In the genomic region with DNA sequence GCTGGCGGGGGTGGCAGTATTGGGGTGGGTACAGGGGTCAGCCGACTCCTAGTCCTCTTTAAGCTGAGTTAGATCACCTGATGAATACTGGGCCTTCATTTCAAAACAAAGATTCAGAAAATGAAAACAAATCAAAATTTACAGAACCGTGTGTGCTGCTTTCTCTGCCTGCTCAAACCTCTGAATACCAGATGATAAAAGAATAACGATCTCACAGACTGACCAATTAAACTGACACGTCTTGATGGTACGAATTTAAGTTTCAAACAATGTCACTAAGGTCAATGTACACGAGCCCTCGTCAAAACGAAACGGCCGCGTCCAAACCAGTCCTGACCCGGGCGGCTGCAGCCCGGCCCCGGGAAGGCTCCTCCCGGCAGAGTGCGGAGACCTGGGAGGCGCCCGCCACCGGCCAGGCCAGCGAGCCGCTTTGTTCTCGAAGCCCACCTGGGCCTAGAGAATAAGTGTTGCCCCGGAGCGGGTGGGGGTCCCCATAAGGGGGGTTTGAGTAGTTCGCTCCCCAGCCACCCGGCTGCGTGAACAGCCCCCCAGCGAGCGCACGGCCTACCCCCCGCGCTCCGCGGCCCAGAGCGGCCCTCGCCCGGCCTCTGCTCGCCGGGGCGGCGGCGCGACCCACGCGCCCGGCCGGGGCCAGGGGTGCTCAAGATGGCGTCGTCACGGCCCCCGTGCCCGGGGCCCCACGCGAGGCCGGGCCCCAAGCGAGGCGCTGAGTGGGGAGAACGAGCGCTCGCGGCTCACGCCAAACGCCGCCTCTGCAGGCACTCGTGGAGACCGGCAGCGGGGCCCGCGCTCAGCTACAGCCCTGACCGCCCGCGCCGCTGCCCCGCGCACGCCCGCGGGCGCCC, we compare ENCODE assay signal across 8 cellular contexts. TPM values are rescaled to one million over a fixed set of nuclear protein-coding genes. Genes with fewer than 3 reads are reported as not detected.
DNase-seq lines count a peak whose midpoint lies in the region; ATAC-seq, FAIRE-seq and TF ChIP-seq lines count a peak whose summit lies in the region.

No MANE protein-coding gene starts in this region.

- peaks cover 29% of the 10 kb centered on the region for H3K4me1 Mint-ChIP-seq in progenitor cell of endocrine pancreas (ENCODE audit: low read depth)

- FAIRE-seq in frontal cortex (lab: Jason Lieb, UNC), result no peak

- no peaks in the 10 kb centered on the region for H3K27me3 Mint-ChIP-seq in progenitor cell of endocrine pancreas

- peaks cover 18% of the 10 kb centered on the region for H3K36me3 Mint-ChIP-seq in progenitor cell of endocrine pancreas (ENCODE audit: insufficient read depth)

- H3K27ac ChIP-seq in WERI-Rb-1, result peak overlapping the region; percentile 96

- H3K4me3 ChIP-seq in WERI-Rb-1 (ENCODE audit: low read depth, low read length) (peak overlapping the region; percentile 61), fibroblast of the aortic adventitia (ENCODE audit: low read depth, low read length) (peak overlapping the region; percentile 68)

- H3K9me3 ChIP-seq in WERI-Rb-1 (ENCODE audit: severe bottlenecking), result no peaks in the 10 kb centered on the region

- H3K9me3 Mint-ChIP-seq in progenitor cell of endocrine pancreas (ENCODE audit: low read depth), result no peaks in the 10 kb centered on the region

- peaks cover 55% of the 10 kb centered on the region for H3K36me3 ChIP-seq in WERI-Rb-1

- H3K4me3 Mint-ChIP-seq in progenitor cell of endocrine pancreas (ENCODE audit: low read depth), result peak overlapping the region; percentile 79

- TF ChIP-seq CTCF in WERI-Rb-1 (IDR thresholded peaks at IDR 0.05; ENCODE audit: low read depth, low read length) (no peak), fibroblast of the aortic adventitia (IDR thresholded peaks at IDR 0.05; ENCODE audit: insufficient read depth, low read length) (no peak), progenitor cell of endocrine pancreas (IDR thresholded peaks at IDR 0.05; ENCODE audit: unreplicated experiment) (no peak)

- H3K27me3 ChIP-seq in WERI-Rb-1 (ENCODE audit: insufficient read depth, low read depth, severe bottlenecking), result no peaks in the 10 kb centered on the region

- DNase-seq in stimulated activated CD4-positive, alpha-beta T cell treated with anti-CD3 and anti-CD28 coated beads, Interleukin-12 subunit alpha, Interleukin-12 subunit beta, amount 100 ng/mL, for 4 hours, result peak; percentile 23
- no peak for DNase-seq in stimulated activated CD4-positive, alpha-beta T cell treated with anti-CD3 and anti-CD28 coated beads, Interleukin-4, amount 100 ng/mL, for 4 hours
- no peak for DNase-seq in WERI-Rb-1
- DNase-seq in fibroblast of the aortic adventitia (ENCODE audit: low read depth), result no peak
- DNase-seq in progenitor cell of endocrine pancreas (ENCODE audit: low spot score, unreplicated experiment), result no peak
- DNase-seq in SW 1271 (lab: John Stamatoyannopoulos, UW), result no peak
- no peak for DNase-seq in frontal cortex (ENCODE audit: low spot score in 2 of 2)

- peak; percentile 13 for ATAC-seq in HG03103 (IDR thresholded peaks at IDR 0.05; ENCODE audit: low read depth, unreplicated experiment)

- peak overlapping the region; percentile 97 for H3K27ac Mint-ChIP-seq in progenitor cell of endocrine pancreas

RNA-seq across cellular contexts. Expression of a gene that starts 0.7 kb away (rescaled TPM):
- total RNA-seq in fibroblast of the aortic adventitia (ENCODE audit: low replicate concordance) (237 and 282 TPM in 2 replicates), progenitor cell of endocrine pancreas (221 and 234 TPM in 2 replicates), frontal cortex (124 TPM)

RNA-seq across cellular contexts. Expression of a gene that starts 1.1 kb away (rescaled TPM):
- total RNA-seq in fibroblast of the aortic adventitia (ENCODE audit: low replicate concordance), result 5.7 and 8.9 TPM in 2 replicates
- 29.8 and 32.0 TPM in 2 replicates for total RNA-seq in progenitor cell of endocrine pancreas
- 86.0 TPM for total RNA-seq in frontal cortex

RNA-seq across cellular contexts. Expression of a gene that starts 20.2 kb away (rescaled TPM):
- 27.7 and 31.0 TPM in 2 replicates for total RNA-seq in fibroblast of the aortic adventitia (ENCODE audit: low replicate concordance)
- 81.1 and 84.3 TPM in 2 replicates for total RNA-seq in progenitor cell of endocrine pancreas
- total RNA-seq in frontal cortex, result 97.8 TPM

RNA-seq across cellular contexts. Expression of a gene that starts 40.3 kb away (rescaled TPM):
- total RNA-seq in fibroblast of the aortic adventitia (ENCODE audit: low replicate concordance) (15.3 and 18.7 TPM in 2 replicates), progenitor cell of endocrine pancreas (30.4 and 31.6 TPM in 2 replicates), frontal cortex (17.5 TPM)
